ENCODE assay signal across 10 cellular contexts in the genomic region with DNA sequence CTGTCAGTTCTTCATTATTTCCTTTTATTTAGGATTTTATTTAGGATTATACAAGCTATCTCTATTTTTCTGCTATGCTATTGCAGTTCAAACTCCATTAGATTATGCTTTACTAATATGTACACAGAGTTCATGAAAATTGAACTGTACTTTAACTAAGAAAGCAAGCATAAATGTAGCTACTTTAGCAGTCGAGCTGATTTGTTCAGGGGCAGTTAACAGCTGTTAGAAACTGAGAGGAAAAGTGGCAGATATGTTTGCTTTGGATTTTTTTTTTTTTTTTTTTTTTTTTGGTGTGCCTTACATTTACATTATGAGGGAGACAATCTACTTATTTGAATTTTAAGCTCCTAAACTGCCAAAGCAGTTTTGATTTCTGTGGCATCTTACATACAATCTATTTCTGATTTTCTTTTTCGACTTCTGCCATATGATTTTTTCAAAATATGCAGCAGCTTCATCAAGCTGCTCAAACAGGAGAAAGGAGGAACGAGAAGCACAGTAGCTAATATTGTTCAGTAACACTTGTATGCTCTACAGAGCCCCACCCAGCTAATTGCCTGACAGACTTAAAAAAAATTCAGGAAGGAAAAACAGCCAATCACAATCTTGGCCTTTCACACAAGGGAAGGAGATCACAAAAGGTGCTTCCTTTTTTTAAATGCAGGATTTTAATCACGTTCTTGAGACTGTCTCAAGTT.
DNase-seq lines count a peak whose midpoint lies in the region; ATAC-seq and TF ChIP-seq lines count a peak whose summit lies in the region.
"Had no signal": no experiment of that assay in that cellular context is flagged by ENCODE, and none has a peak within 500 bp of the region (broad histone marks: within the 10 kb centered on the region; RNA-seq: fewer than 3 reads in every experiment).

No MANE protein-coding gene starts in this region.

- no peak for TF ChIP-seq POLR2A in prostate gland (IDR thresholded peaks at IDR 0.05)

- H3K9ac ChIP-seq in neural progenitor cell: no peak overlapping the region

- H3K4me1 Mint-ChIP-seq in neural progenitor cell (peaks cover 52% of the 10 kb centered on the region), chondrocyte (ENCODE audit: low read depth) (peaks cover 3% of the 10 kb centered on the region)

- peak overlapping the region; percentile 97 for H3K27ac ChIP-seq in neural progenitor cell
- no peak overlapping the region for H3K27ac ChIP-seq in prostate gland

- in situ Hi-C loops in SK-MEL-5 (cut with HindIII; ENCODE audit: low pct_unique_long_range_greater_than_20kb, low sequenced_read_pairs): no loop called here
- in situ Hi-C loops in ACHN (cut with HindIII; ENCODE audit: low pct_ligation_motif_present, low pct_unique_long_range_greater_than_20kb, low sequenced_read_pairs): no loop called here

- H3K27me3 Mint-ChIP-seq in neural progenitor cell (ENCODE audit: insufficient read depth, low read depth) (peaks cover 9% of the 10 kb centered on the region), chondrocyte (ENCODE audit: low read depth) (no peaks in the 10 kb centered on the region)

- H3K9me3 ChIP-seq in neural progenitor cell (ENCODE audit: low read depth) (no peaks in the 10 kb centered on the region), prostate gland (no peaks in the 10 kb centered on the region)
- H3K9me3 ChIP-seq: heart right ventricle had no signal

- H3K4me2 ChIP-seq in neural progenitor cell: peak overlapping the region; percentile 77

- intact Hi-C loops in prostate gland (cut with DNase I): no loop called here

- H3K4me3 Mint-ChIP-seq in neural progenitor cell (no peak overlapping the region), chondrocyte (ENCODE audit: unreplicated experiment) (no peak overlapping the region)
- H3K4me3 Mint-ChIP-seq: activated naive CD4-positive, alpha-beta T cell treated with anti-CD3 and anti-CD28 coated beads for 36 hours had no signal

- H3K36me3 ChIP-seq in neural progenitor cell (no peaks in the 10 kb centered on the region), prostate gland (no peaks in the 10 kb centered on the region)
- H3K36me3 ChIP-seq: heart right ventricle had no signal

- DNase-seq in NCI-H128 (lab: John Stamatoyannopoulos, UW; ENCODE audit: unreplicated experiment) (peak; percentile 44), SK-MEL-5 (ENCODE audit: low read depth, low spot score) (peak; percentile 17), neural progenitor cell (ENCODE audit: low spot score) (peak; percentile 36), ACHN (no peak), prostate gland (ENCODE audit: low spot score) (no peak), chondrocyte (ENCODE audit: low spot score) (no peak)
- DNase-seq: activated naive CD4-positive, alpha-beta T cell treated with anti-CD3 and anti-CD28 coated beads for 36 hours; heart right ventricle had no signal

- no peaks in the 10 kb centered on the region for H4K20me1 ChIP-seq in neural progenitor cell (ENCODE audit: low read depth)

- no peak overlapping the region for H2AFZ ChIP-seq in neural progenitor cell (replicated peaks)

- TF ChIP-seq CTCF in neural progenitor cell (IDR thresholded peaks at IDR 0.05) (no peak), prostate gland (IDR thresholded peaks at IDR 0.05) (no peak), chondrocyte (IDR thresholded peaks at IDR 0.05) (no peak)

- H3F3A ChIP-seq in neural progenitor cell (ENCODE audit: low read depth): peaks cover 84% of the 10 kb centered on the region

- H3K4me1 ChIP-seq in neural progenitor cell: peaks cover 88% of the 10 kb centered on the region
- no peaks in the 10 kb centered on the region for H3K4me1 ChIP-seq in prostate gland (replicated peaks)

- H3K36me3 Mint-ChIP-seq in neural progenitor cell (no peaks in the 10 kb centered on the region), chondrocyte (ENCODE audit: low read depth) (peaks cover 4% of the 10 kb centered on the region)

- H3K79me2 ChIP-seq in neural progenitor cell (ENCODE audit: low read depth): no peaks in the 10 kb centered on the region

- peak; percentile 69 for ATAC-seq in GM21576 (IDR thresholded peaks at IDR 0.05; ENCODE audit: unreplicated experiment)
- ATAC-seq in HG03135 (IDR thresholded peaks at IDR 0.05; ENCODE audit: unreplicated experiment): no peak

- H3K4me3 ChIP-seq in neural progenitor cell (no peak overlapping the region), prostate gland (no peak overlapping the region)

- no peaks in the 10 kb centered on the region for H3K9me3 Mint-ChIP-seq in neural progenitor cell
- H3K9me3 Mint-ChIP-seq in chondrocyte (ENCODE audit: low read depth): no peaks in the 10 kb centered on the region
- H3K9me3 Mint-ChIP-seq: activated naive CD4-positive, alpha-beta T cell treated with anti-CD3 and anti-CD28 coated beads for 36 hours had no signal

- no peak overlapping the region for H3K27ac Mint-ChIP-seq in neural progenitor cell
- H3K27ac Mint-ChIP-seq in chondrocyte (ENCODE audit: unreplicated experiment): no peak overlapping the region
- H3K27ac Mint-ChIP-seq: activated naive CD4-positive, alpha-beta T cell treated with anti-CD3 and anti-CD28 coated beads for 36 hours had no signal

- no peaks in the 10 kb centered on the region for H3K27me3 ChIP-seq in neural progenitor cell
- H3K27me3 ChIP-seq in prostate gland (replicated peaks; ENCODE audit: insufficient read depth): no peaks in the 10 kb centered on the region
- H3K27me3 ChIP-seq: heart right ventricle had no signal

- WGBS in prostate gland: 62% methylated on average over 4 of the region's 4 CpGs

Comparison
In these comparisons a context has a peak if more than half of its experiments do, and no peak if none do; other contexts are left out.
1. DNase-seq: peak in NCI-H128 (single experiment), SK-MEL-5 (single experiment) and neural progenitor cell (single experiment); none in ACHN (single experiment), prostate gland (single experiment) and chondrocyte (single experiment).